29 cellular contexts compared by ENCODE assay signal in the genomic region with DNA sequence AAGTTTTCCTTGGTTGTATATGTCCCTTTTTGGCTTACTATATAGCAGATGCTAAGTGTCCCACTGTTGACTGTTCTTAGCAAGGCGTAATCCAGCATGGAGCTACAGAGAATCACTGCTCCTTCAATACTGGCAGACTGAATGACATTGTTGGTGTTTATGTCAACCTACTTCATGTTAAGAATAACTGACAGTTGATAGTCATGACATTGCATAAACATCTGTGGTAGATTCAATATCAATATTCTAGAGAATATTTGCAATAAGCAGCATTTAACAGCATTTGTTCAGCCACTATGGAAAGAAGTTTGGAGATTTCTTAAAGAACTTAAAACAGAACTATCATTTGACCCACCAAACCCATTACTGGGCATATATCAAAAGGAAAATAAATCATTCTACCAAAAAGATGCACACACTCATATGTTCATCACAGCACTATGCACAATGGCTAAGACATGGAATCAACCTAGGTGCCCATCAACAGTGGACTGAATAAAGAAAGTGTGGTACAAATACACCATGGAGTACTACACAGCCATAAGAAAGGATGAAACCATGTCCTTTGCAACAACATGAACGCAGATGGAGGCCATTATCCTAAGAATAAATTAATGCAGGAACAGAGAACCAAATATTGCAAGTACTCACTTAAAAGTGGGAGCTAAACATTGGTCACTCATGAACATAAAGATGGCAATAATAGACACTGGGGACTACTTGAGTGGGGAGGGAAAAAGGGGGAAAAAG.
"Had no signal": no experiment of that assay in that cellular context is flagged by ENCODE, and none has a peak within 500 bp of the region (broad histone marks: within the 10 kb centered on the region; RNA-seq: fewer than 3 reads in every experiment).

No MANE protein-coding gene starts in this region.

- DNase-seq: colonic mucosa; cortex of kidney; dermis blood vessel endothelial cell; dorsolateral prefrontal cortex; effector CD4-positive, alpha-beta T cell; effector CD8-positive, alpha-beta T cell; effector memory CD4-positive, alpha-beta T cell; effector memory CD8-positive, alpha-beta T cell; endodermal cell; erythroblast; esophagus squamous epithelium; foreskin fibroblast; foreskin keratinocyte; foreskin melanocyte; gastrocnemius medialis; glutamatergic neuron; head of caudate nucleus; heart left ventricle; heart right ventricle had no signal

- H3K36me3 ChIP-seq: colonic mucosa, esophagus muscularis mucosa, esophagus squamous epithelium, gastrocnemius medialis, gastroesophageal sphincter, heart left ventricle, heart right ventricle had no signal

- H3K27me3 ChIP-seq: colonic mucosa, dorsolateral prefrontal cortex, esophagus muscularis mucosa, esophagus squamous epithelium, foreskin keratinocyte, gastrocnemius medialis, gastroesophageal sphincter, heart left ventricle, heart right ventricle had no signal

- H3K27me3 Mint-ChIP-seq: dendritic cell treated with granulocyte-macrophage colony-stimulating factor and Interleukin-4, amounts not matched to agents 40 ng/mL and 50 ng/mL, for 4 days; effector memory CD8-positive, alpha-beta T cell had no signal

- H3K4me3 Mint-ChIP-seq: dendritic cell treated with granulocyte-macrophage colony-stimulating factor and Interleukin-4, amounts not matched to agents 40 ng/mL and 50 ng/mL, for 4 days; effector memory CD8-positive, alpha-beta T cell; endodermal cell had no signal

- H3K9me3 ChIP-seq: colonic mucosa, gastrocnemius medialis, gastroesophageal sphincter had no signal

- H3K4me3 ChIP-seq: colonic mucosa, coronary artery, dorsolateral prefrontal cortex, esophagus muscularis mucosa, esophagus squamous epithelium, gastrocnemius medialis, gastroesophageal sphincter, heart left ventricle, heart right ventricle had no signal

- H3K27ac ChIP-seq: colonic mucosa, coronary artery, dorsolateral prefrontal cortex, epithelial cell of prostate, esophagus muscularis mucosa, esophagus squamous epithelium, foreskin keratinocyte, gastrocnemius medialis, gastroesophageal sphincter, heart left ventricle, heart right ventricle had no signal

- FAIRE-seq: colon, endometrium, endothelial cell of umbilical vein, frontal cortex had no signal

- H3K4me1 Mint-ChIP-seq: endodermal cell had no signal

- H3K4me1 ChIP-seq: colonic mucosa, esophagus squamous epithelium, foreskin keratinocyte, gastrocnemius medialis had no signal

- ATAC-seq: effector memory CD8-positive, alpha-beta T cell; esophagus mucosa; foreskin keratinocyte; gastrocnemius medialis; gastroesophageal sphincter; heart left ventricle; heart right ventricle had no signal

- H3K27ac Mint-ChIP-seq: dendritic cell treated with granulocyte-macrophage colony-stimulating factor and Interleukin-4, amounts not matched to agents 40 ng/mL and 50 ng/mL, for 4 days; effector memory CD8-positive, alpha-beta T cell; endodermal cell had no signal
